Comparison of ENCODE assay signal across 10 cellular contexts in genomic region chr10:67770537-67770936, GRCh38.
DNase-seq lines count a peak whose midpoint lies in the region; ATAC-seq and TF ChIP-seq lines count a peak whose summit lies in the region.
"Had no signal": no experiment of that assay in that cellular context is flagged by ENCODE, and none has a peak within 500 bp of the region (broad histone marks: within the 10 kb centered on the region; RNA-seq: fewer than 3 reads in every experiment).

No MANE protein-coding gene starts in this region.

- TF ChIP-seq POLR2A in spleen (IDR thresholded peaks at IDR 0.05): no peak

- H3K27me3 ChIP-seq in spleen (replicated peaks in 1 of 7): no peaks in the 10 kb centered on the region

- TF ChIP-seq CTCF in activated CD8-positive, alpha-beta T cell treated with anti-CD3 and anti-CD28 coated beads for 36 hours (IDR thresholded peaks at IDR 0.05): no peak
- TF ChIP-seq CTCF in spleen (IDR thresholded peaks at IDR 0.05 in 8 of 11, conservative IDR thresholded peaks at IDR 0.05 in 3 of 11): no peak

- peaks cover 13% of the 10 kb centered on the region for H3K36me3 Mint-ChIP-seq in activated CD8-positive, alpha-beta T cell treated with anti-CD3 and anti-CD28 coated beads, Interleukin-2, amount 10 ng/mL, durations not matched to agents 7 days and 5 days (ENCODE audit: low read depth)
- no peaks in the 10 kb centered on the region for H3K36me3 Mint-ChIP-seq in activated CD8-positive, alpha-beta T cell treated with anti-CD3 and anti-CD28 coated beads for 36 hours (ENCODE audit: low read depth)

- CTCF ChIA-PET in activated CD8-positive, alpha-beta T cell treated with anti-CD3 and anti-CD28 coated beads, Interleukin-2, amount 10 ng/mL, durations not matched to agents 7 days and 5 days (lab: Charles Lee): interaction anchor here (1.5 to 3.6 kb wide), 8 partner anchors 9 to 105 kb away, joined by 5 to 49 read pairs (median 11); no protein-coding TSS in a partner anchor
- CTCF ChIA-PET in activated CD8-positive, alpha-beta T cell treated with anti-CD3 and anti-CD28 coated beads for 36 hours (lab: Charles Lee): interaction anchor here (2.2 to 5.6 kb wide), 2 partner anchors 9 to 73 kb away, joined by 22 to 35 read pairs; partner anchors contain the start of gene CTNNA3

- H3K9me3 Mint-ChIP-seq in activated CD8-positive, alpha-beta T cell treated with anti-CD3 and anti-CD28 coated beads, Interleukin-2, amount 10 ng/mL, durations not matched to agents 7 days and 5 days (ENCODE audit: insufficient read depth): peaks cover 5% of the 10 kb centered on the region
- no peaks in the 10 kb centered on the region for H3K9me3 Mint-ChIP-seq in activated CD8-positive, alpha-beta T cell treated with anti-CD3 and anti-CD28 coated beads for 36 hours

- no peaks in the 10 kb centered on the region for H3K36me3 ChIP-seq in spleen

- H3K4me3 ChIP-seq in spleen: no peak overlapping the region

- peaks cover 63% of the 10 kb centered on the region for H3K4me1 Mint-ChIP-seq in activated CD8-positive, alpha-beta T cell treated with anti-CD3 and anti-CD28 coated beads, Interleukin-2, amount 10 ng/mL, durations not matched to agents 7 days and 5 days (ENCODE audit: low read depth)
- peaks cover 15% of the 10 kb centered on the region for H3K4me1 Mint-ChIP-seq in activated CD8-positive, alpha-beta T cell treated with anti-CD3 and anti-CD28 coated beads for 36 hours (ENCODE audit: low read depth)

- POLR2A ChIA-PET in activated CD8-positive, alpha-beta T cell treated with anti-CD3 and anti-CD28 coated beads, Interleukin-2, amount 10 ng/mL, durations not matched to agents 7 days and 5 days (lab: Charles Lee): interaction anchor here (0.8 to 2.1 kb wide), 5 partner anchors 9 to 157 kb away, joined by 3 to 7 read pairs (median 4); no protein-coding TSS in a partner anchor
- POLR2A ChIA-PET in activated CD8-positive, alpha-beta T cell treated with anti-CD3 and anti-CD28 coated beads for 36 hours (lab: Charles Lee): interaction anchor here (0.6 kb wide), 1 partner anchor 11 kb away, joined by 3 read pairs; no protein-coding TSS in a partner anchor

- peaks cover 0 to 38% (median 12%) of the 10 kb centered on the region in 6 donors for H3K4me1 ChIP-seq in spleen

- H3K27ac Mint-ChIP-seq in activated CD8-positive, alpha-beta T cell treated with anti-CD3 and anti-CD28 coated beads, Interleukin-2, amount 10 ng/mL, durations not matched to agents 7 days and 5 days: peak overlapping the region; percentile 95
- no peak overlapping the region for H3K27ac Mint-ChIP-seq in activated CD8-positive, alpha-beta T cell treated with anti-CD3 and anti-CD28 coated beads for 36 hours

- peak overlapping the region; percentile 32 for H3K4me3 Mint-ChIP-seq in activated CD8-positive, alpha-beta T cell treated with anti-CD3 and anti-CD28 coated beads, Interleukin-2, amount 10 ng/mL, durations not matched to agents 7 days and 5 days
- H3K4me3 Mint-ChIP-seq in activated CD8-positive, alpha-beta T cell treated with anti-CD3 and anti-CD28 coated beads for 36 hours: no peak overlapping the region

- H3K27me3 Mint-ChIP-seq in activated CD8-positive, alpha-beta T cell treated with anti-CD3 and anti-CD28 coated beads, Interleukin-2, amount 10 ng/mL, durations not matched to agents 7 days and 5 days (ENCODE audit: low read depth): no peaks in the 10 kb centered on the region
- no peaks in the 10 kb centered on the region for H3K27me3 Mint-ChIP-seq in activated CD8-positive, alpha-beta T cell treated with anti-CD3 and anti-CD28 coated beads for 36 hours

- intact Hi-C loops in activated CD8-positive, alpha-beta T cell treated with anti-CD3 and anti-CD28 coated beads for 36 hours (cut with micrococcal nuclease): no loop called here
- intact Hi-C loops in spleen (cut with DNase I; ENCODE audit: low total_unique reads): loop anchor here (10.0 kb wide), 1 partner anchor 106 kb away; no protein-coding TSS in a partner anchor

- H3K9me3 ChIP-seq in spleen: no peaks in the 10 kb centered on the region

- no peak for DNase-seq in activated CD8-positive, alpha-beta T cell treated with anti-CD3 and anti-CD28 coated beads, Interleukin-2, amount 10 ng/mL, durations not matched to agents 7 days and 5 days
- no peak for DNase-seq in activated CD8-positive, alpha-beta T cell treated with anti-CD3 and anti-CD28 coated beads for 36 hours
- no peak for DNase-seq in spleen
- DNase-seq in NCI-H510A (lab: John Stamatoyannopoulos, UW): no peak
- no peak for DNase-seq in COR-L47 (lab: John Stamatoyannopoulos, UW)
- DNase-seq in NCI-H1417 treated with DMSO at 0.1 percent for 48 hours (lab: John Stamatoyannopoulos, UW): no peak
- DNase-seq: EL, trophoblast cell had no signal

- ATAC-seq in activated CD8-positive, alpha-beta T cell treated with anti-CD3 and anti-CD28 coated beads, Interleukin-2, amount 10 ng/mL, durations not matched to agents 7 days and 5 days: no peak
- ATAC-seq in activated CD8-positive, alpha-beta T cell treated with anti-CD3 and anti-CD28 coated beads for 36 hours: no peak
- ATAC-seq in HG02623 (IDR thresholded peaks at IDR 0.05; ENCODE audit: unreplicated experiment) (peak; percentile 70), HG03460 (IDR thresholded peaks at IDR 0.05; ENCODE audit: unreplicated experiment) (peak; percentile 65)

- H3K27ac ChIP-seq in spleen: peak overlapping the region in 6 of 8 donors; percentile 3 to 79 (median 45)

Comparison
In these comparisons a context has a peak if more than half of its experiments do, and no peak if none do; other contexts are left out.
1. ATAC-seq: peak in HG02623 (single experiment) and HG03460 (single experiment); none in activated CD8-positive, alpha-beta T cell treated with anti-CD3 and anti-CD28 coated beads, Interleukin-2, amount 10 ng/mL, durations not matched to agents 7 days and 5 days (single experiment) and activated CD8-positive, alpha-beta T cell treated with anti-CD3 and anti-CD28 coated beads for 36 hours (single experiment).